ENCODE assay signal across 38 cellular contexts in genomic region chr20:9142809-9143208, GRCh38.
"Had no signal": no experiment of that assay in that cellular context is flagged by ENCODE, and none has a peak within 500 bp of the region (broad histone marks: within the 10 kb centered on the region; RNA-seq: fewer than 3 reads in every experiment).

No MANE protein-coding gene starts in this region.

- ATAC-seq: activated CD4-positive, alpha-beta T cell treated with anti-CD3 and anti-CD28 coated beads for 36 hours; activated CD4-positive, CD25-positive, alpha-beta regulatory T cell treated with anti-CD3 and anti-CD28 coated beads, Interleukin-2, amount 50 U/mL, for 24 hours; activated CD8-positive, alpha-beta T cell treated with anti-CD3 and anti-CD28 coated beads for 36 hours; activated naive CD8-positive, alpha-beta T cell treated with anti-CD3 and anti-CD28 coated beads, Interleukin-2, amount 50 U/mL, for 24 hours had no signal

- H3K4me3 ChIP-seq: ascending aorta, cardiac muscle cell, colonic mucosa had no signal

- H3K27ac Mint-ChIP-seq: activated CD4-positive, alpha-beta memory T cell treated with anti-CD3 and anti-CD28 coated beads for 36 hours; activated CD4-positive, alpha-beta T cell treated with anti-CD3 and anti-CD28 coated beads for 36 hours; activated CD4-positive, alpha-beta T cell treated with anti-CD3 and anti-CD28 coated beads, Interleukin-2, amount 10 ng/mL, durations not matched to agents 24 days and 14 days; activated CD8-positive, alpha-beta T cell treated with anti-CD3 and anti-CD28 coated beads for 36 hours; activated naive CD4-positive, alpha-beta T cell treated with anti-CD3 and anti-CD28 coated beads, Interleukin-2, amount 10 ng/mL, durations not matched to agents 7 days and 5 days; activated naive CD4-positive, alpha-beta T cell treated with anti-CD3 and anti-CD28 coated beads, Interleukin-2, amount 50 U/mL, for 24 hours; activated naive CD8-positive, alpha-beta T cell; activated naive CD8-positive, alpha-beta T cell treated with anti-CD3 and anti-CD28 coated beads, Interleukin-2, amount 10 ng/mL, durations not matched to agents 7 days and 5 days; activated naive CD8-positive, alpha-beta T cell treated with anti-CD3 and anti-CD28 coated beads, Interleukin-2, amount 50 U/mL, for 24 hours; activated T-helper 2 cell treated with anti-CD3 and anti-CD28 coated beads, Interferon-gamma antibody, Interleukin-2, Interleukin-4, amounts not matched to agents 10 μg/mL and 5 μg/mL and 100 μg/mL, durations not matched to agents 14 hours and 24 hours and 36 hours; T-helper 1 cell treated with Interleukin-12 subunit alpha and Interleukin-12 subunit beta and Interleukin-4 antibody, amounts not matched to agents 30 μg/mL and 1 μg/mL, for 36 hours; T-helper 2 cell treated with Interferon-gamma antibody and Interleukin-4, amounts not matched to agents 5 μg/mL and 100 μg/mL, for 36 hours had no signal

- H3K4me3 Mint-ChIP-seq: activated CD4-positive, alpha-beta memory T cell treated with anti-CD3 and anti-CD28 coated beads for 36 hours; activated CD4-positive, alpha-beta T cell treated with anti-CD3 and anti-CD28 coated beads for 36 hours; activated CD4-positive, alpha-beta T cell treated with anti-CD3 and anti-CD28 coated beads, Interleukin-2, amount 10 ng/mL, durations not matched to agents 24 days and 14 days; activated CD8-positive, alpha-beta T cell treated with anti-CD3 and anti-CD28 coated beads for 36 hours; activated naive CD4-positive, alpha-beta T cell treated with anti-CD3 and anti-CD28 coated beads, Interleukin-2, amount 10 ng/mL, durations not matched to agents 7 days and 5 days; activated naive CD4-positive, alpha-beta T cell treated with anti-CD3 and anti-CD28 coated beads, Interleukin-2, amount 50 U/mL, for 24 hours; activated naive CD8-positive, alpha-beta T cell; activated naive CD8-positive, alpha-beta T cell treated with anti-CD3 and anti-CD28 coated beads, Interleukin-2, amount 10 ng/mL, durations not matched to agents 7 days and 5 days; activated naive CD8-positive, alpha-beta T cell treated with anti-CD3 and anti-CD28 coated beads, Interleukin-2, amount 50 U/mL, for 24 hours; brain; central memory CD8-positive, alpha-beta T cell; T-helper 1 cell treated with Interleukin-12 subunit alpha and Interleukin-12 subunit beta and Interleukin-4 antibody, amounts not matched to agents 30 μg/mL and 1 μg/mL, for 36 hours; T-helper 2 cell treated with Interferon-gamma antibody and Interleukin-4, amounts not matched to agents 5 μg/mL and 100 μg/mL, for 36 hours had no signal

- H3K36me3 Mint-ChIP-seq: activated CD4-positive, alpha-beta memory T cell treated with anti-CD3 and anti-CD28 coated beads for 36 hours; activated naive CD4-positive, alpha-beta T cell treated with anti-CD3 and anti-CD28 coated beads, Interleukin-2, amount 10 ng/mL, durations not matched to agents 7 days and 5 days; activated naive CD4-positive, alpha-beta T cell treated with anti-CD3 and anti-CD28 coated beads, Interleukin-2, amount 50 U/mL, for 24 hours; activated naive CD8-positive, alpha-beta T cell; activated naive CD8-positive, alpha-beta T cell treated with anti-CD3 and anti-CD28 coated beads, Interleukin-2, amount 10 ng/mL, durations not matched to agents 7 days and 5 days had no signal

- H3K27me3 Mint-ChIP-seq: activated CD4-positive, alpha-beta memory T cell treated with anti-CD3 and anti-CD28 coated beads for 36 hours; activated CD4-positive, alpha-beta T cell treated with anti-CD3 and anti-CD28 coated beads for 36 hours; activated CD4-positive, alpha-beta T cell treated with anti-CD3 and anti-CD28 coated beads, Interleukin-2, amount 10 ng/mL, durations not matched to agents 24 days and 14 days; activated CD8-positive, alpha-beta T cell treated with anti-CD3 and anti-CD28 coated beads for 36 hours; activated naive CD4-positive, alpha-beta T cell treated with anti-CD3 and anti-CD28 coated beads, Interleukin-2, amount 10 ng/mL, durations not matched to agents 7 days and 5 days; activated naive CD4-positive, alpha-beta T cell treated with anti-CD3 and anti-CD28 coated beads, Interleukin-2, amount 50 U/mL, for 24 hours; activated naive CD8-positive, alpha-beta T cell; activated naive CD8-positive, alpha-beta T cell treated with anti-CD3 and anti-CD28 coated beads, Interleukin-2, amount 10 ng/mL, durations not matched to agents 7 days and 5 days; activated naive CD8-positive, alpha-beta T cell treated with anti-CD3 and anti-CD28 coated beads, Interleukin-2, amount 50 U/mL, for 24 hours; brain; central memory CD8-positive, alpha-beta T cell had no signal

- H3K27me3 ChIP-seq: ascending aorta, cardiac muscle cell, colonic mucosa had no signal

- H3K9me3 Mint-ChIP-seq: activated CD8-positive, alpha-beta T cell treated with anti-CD3 and anti-CD28 coated beads for 36 hours had no signal

- H3K4me1 ChIP-seq: ascending aorta, colonic mucosa had no signal

- DNase-seq: activated CD4-positive, alpha-beta memory T cell treated with anti-CD3 and anti-CD28 coated beads for 36 hours; activated CD4-positive, alpha-beta T cell treated with anti-CD3 and anti-CD28 coated beads for 1 hour; activated CD4-positive, alpha-beta T cell treated with anti-CD3 and anti-CD28 coated beads for 36 hours; activated CD4-positive, alpha-beta T cell treated with anti-CD3 and anti-CD28 coated beads, Interleukin-2, amount 10 ng/mL, durations not matched to agents 24 days and 14 days; activated CD4-positive, alpha-beta T cell treated with anti-CD3 and anti-CD28 coated beads, Interleukin-2, amount 50 U/mL, for 1 hour; activated CD4-positive, alpha-beta T cell treated with anti-CD3 and anti-CD28 coated beads, Interleukin-2, amount 50 U/mL, for 4 hours; activated CD4-positive, CD25-positive, alpha-beta regulatory T cell; activated CD8-positive, alpha-beta memory T cell treated with anti-CD3 and anti-CD28 coated beads, Interleukin-2, amount 50 U/mL, for 4 hours; activated CD8-positive, alpha-beta T cell treated with anti-CD3 and anti-CD28 coated beads for 36 hours; activated effector memory CD4-positive, alpha-beta T cell treated with Interleukin-2 at 50 U/mL for 16 hours; activated gamma-delta T cell; activated naive CD4-positive, alpha-beta T cell treated with anti-CD3 and anti-CD28 coated beads, Interleukin-2, amount 10 ng/mL, durations not matched to agents 7 days and 5 days; activated naive CD4-positive, alpha-beta T cell treated with Interleukin-2 at 50 U/mL for 16 hours; activated naive CD8-positive, alpha-beta T cell treated with anti-CD3 and anti-CD28 coated beads, Interleukin-2, amount 10 ng/mL, durations not matched to agents 7 days and 5 days; activated naive CD8-positive, alpha-beta T cell treated with anti-CD3 and anti-CD28 coated beads, Interleukin-2, amount 50 U/mL, for 24 hours; activated T-cell treated with anti-CD3 and anti-CD28 coated beads for 4 hours; activated T-cell treated with anti-CD3 and anti-CD28 coated beads, Interleukin-2, amount 50 U/mL, for 1 hour; activated T-cell treated with anti-CD3 and anti-CD28 coated beads, Interleukin-2, amount 50 U/mL, for 48 hours; amygdala; anterior cingulate cortex; caudate nucleus; cerebellar nuclear complex; colonic mucosa; T-helper 2 cell; T-helper 9 cell had no signal

- FAIRE-seq: bronchial epithelial cell, TTC549 had no signal

- H3K27ac ChIP-seq: ascending aorta, cardiac muscle cell, colonic mucosa, VCaP had no signal

- H3K36me3 ChIP-seq: ascending aorta, cardiac muscle cell, colonic mucosa had no signal

- H3K4me1 Mint-ChIP-seq: activated CD4-positive, alpha-beta T cell treated with anti-CD3 and anti-CD28 coated beads for 36 hours; activated CD4-positive, alpha-beta T cell treated with anti-CD3 and anti-CD28 coated beads, Interleukin-2, amount 10 ng/mL, durations not matched to agents 24 days and 14 days; activated naive CD4-positive, alpha-beta T cell treated with anti-CD3 and anti-CD28 coated beads, Interleukin-2, amount 10 ng/mL, durations not matched to agents 7 days and 5 days; activated naive CD4-positive, alpha-beta T cell treated with anti-CD3 and anti-CD28 coated beads, Interleukin-2, amount 50 U/mL, for 24 hours; activated naive CD8-positive, alpha-beta T cell treated with anti-CD3 and anti-CD28 coated beads, Interleukin-2, amount 10 ng/mL, durations not matched to agents 7 days and 5 days; central memory CD8-positive, alpha-beta T cell had no signal

- H3K9me3 ChIP-seq: ascending aorta, colonic mucosa had no signal
